In the genomic region with DNA sequence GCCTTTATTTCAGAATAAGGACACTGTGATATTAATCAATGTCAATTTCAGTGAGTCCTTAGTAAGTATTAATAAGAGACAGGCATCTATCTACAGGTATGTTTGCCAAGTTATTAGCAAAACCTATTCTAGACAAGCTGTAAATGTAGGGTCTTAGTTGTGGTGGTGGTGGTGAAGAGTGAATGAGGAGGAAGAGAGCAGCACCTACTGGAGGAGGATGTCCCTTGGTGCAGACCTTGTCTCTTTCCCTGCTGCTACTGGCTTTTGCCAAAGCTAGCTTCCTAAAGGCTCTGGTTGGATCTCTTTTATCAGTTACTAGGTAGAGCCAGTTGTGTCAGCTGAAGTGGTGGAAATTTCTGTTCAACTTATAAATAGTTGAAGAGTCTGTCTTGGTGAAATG, we compare ENCODE assay signal across 11 cellular contexts.
A peak's percentile ranks its signal among the peaks of the same experiment; 100 is the strongest.
DNase-seq lines count a peak whose midpoint lies in the region; ATAC-seq, FAIRE-seq and TF ChIP-seq lines count a peak whose summit lies in the region.
"Had no signal": no experiment of that assay in that cellular context is flagged by ENCODE, and none has a peak within 500 bp of the region (broad histone marks: within the 10 kb centered on the region; RNA-seq: fewer than 3 reads in every experiment).

No MANE protein-coding gene starts in this region.

- H3K9me3 ChIP-seq in endodermal cell (ENCODE audit: control insufficient read depth, low read length): no peaks in the 10 kb centered on the region

- no peaks in the 10 kb centered on the region for H3K27me3 ChIP-seq in endodermal cell (ENCODE audit: control insufficient read depth, insufficient read depth, low read length, poor library complexity, severe bottlenecking)

- H3K9ac ChIP-seq in endodermal cell (ENCODE audit: extremely low read depth, low read length, poor library complexity, severe bottlenecking): no peak overlapping the region

- TF ChIP-seq CTCF in AG10803 (conservative IDR thresholded peaks at IDR 0.05; ENCODE audit: low read length) (peak; percentile 34), endodermal cell (conservative IDR thresholded peaks at IDR 0.05) (peak; percentile 73)

- H3K36me3 Mint-ChIP-seq in endodermal cell (ENCODE audit: low read depth): no peaks in the 10 kb centered on the region

- H3K36me3 ChIP-seq in endodermal cell (ENCODE audit: control insufficient read depth, insufficient read depth, low read length): no peaks in the 10 kb centered on the region

- no peaks in the 10 kb centered on the region for H3K9me3 Mint-ChIP-seq in endodermal cell

- H3K4me1 ChIP-seq in endodermal cell (ENCODE audit: control insufficient read depth, insufficient read depth, low read length): no peaks in the 10 kb centered on the region

- H3K4me3 ChIP-seq in AG10803 (ENCODE audit: low read length) (no peak overlapping the region), endodermal cell (ENCODE audit: low read length) (no peak overlapping the region)

- no peaks in the 10 kb centered on the region for H3K27me3 Mint-ChIP-seq in endodermal cell (ENCODE audit: insufficient read depth)

- FAIRE-seq in HTR-8/SVneo (lab: Jason Lieb, UNC): peak; percentile 31
- FAIRE-seq: endometrium, urothelium cell line had no signal

- no peak overlapping the region for H3K4me3 Mint-ChIP-seq in endodermal cell

- H3K27ac ChIP-seq in endodermal cell (ENCODE audit: low read depth, low read length): no peak overlapping the region

- no peak overlapping the region for H3K27ac Mint-ChIP-seq in endodermal cell

- no peaks in the 10 kb centered on the region for H3K4me1 Mint-ChIP-seq in endodermal cell

- ATAC-seq in GM19035 (IDR thresholded peaks at IDR 0.05; ENCODE audit: unreplicated experiment): peak; percentile 83

- DNase-seq in AG10803 (ENCODE audit: low read depth) (no peak), HTR-8/SVneo (ENCODE audit: insufficient read length, low spot score) (no peak), endodermal cell (no peak), LoVo (ENCODE audit: low spot score) (no peak), superior temporal gyrus (ENCODE audit: extremely low spot score) (no peak), NCI-H1694 treated with DMSO at 0.1 percent for 48 hours (lab: John Stamatoyannopoulos, UW) (no peak), kidney glomerular epithelial cell (lab: John Stamatoyannopoulos, UW) (no peak)
- DNase-seq: Kasumi-1 had no signal
